Comparison of ENCODE assay signal across 20 cellular contexts in the genomic region with DNA sequence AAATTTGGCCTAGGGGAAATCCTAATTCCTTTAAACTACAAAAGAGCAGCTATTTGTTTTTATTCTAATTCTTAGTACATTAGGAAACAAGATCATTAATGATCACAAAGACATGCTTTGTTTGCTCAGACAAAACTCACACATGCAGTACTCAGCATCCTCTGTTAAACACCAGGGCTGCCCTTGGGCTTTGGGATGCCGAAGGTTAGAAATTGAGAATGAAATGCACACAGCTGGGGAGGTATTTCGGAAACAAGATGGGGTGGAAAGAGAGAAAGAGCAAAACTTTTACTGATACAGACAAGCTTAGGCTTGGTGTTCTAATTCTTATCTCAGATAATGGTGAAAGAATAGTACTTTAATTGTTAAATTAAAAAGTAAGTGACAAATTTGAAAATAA.
A peak's percentile ranks its signal among the peaks of the same experiment; 100 is the strongest.
DNase-seq lines count a peak whose midpoint lies in the region; ATAC-seq and TF ChIP-seq lines count a peak whose summit lies in the region.
"Had no signal": no experiment of that assay in that cellular context is flagged by ENCODE, and none has a peak within 500 bp of the region (broad histone marks: within the 10 kb centered on the region; RNA-seq: fewer than 3 reads in every experiment).

No MANE protein-coding gene starts in this region.

- no peaks in the 10 kb centered on the region for H3K79me2 ChIP-seq in H9 (ENCODE audit: insufficient read depth, low read length)

- WGBS in H9 (ENCODE audit: extremely low coverage, insufficient read length, low lambda C conversion rate), result no CpG with 5 or more reads among the region's 2 CpGs

- no peak overlapping the region for H4K8ac ChIP-seq in H9 (replicated peaks; ENCODE audit: insufficient read length, low read depth, low read length)

- H3K9ac ChIP-seq in H9 (ENCODE audit: extremely low read depth, insufficient read length, low read length), result no peak overlapping the region
- H3K9ac ChIP-seq: BLaER1 had no signal

- no peak overlapping the region for H2AK5ac ChIP-seq in H9 (ENCODE audit: insufficient read length, low read length)

- H2BK15ac ChIP-seq in H9 (ENCODE audit: low read depth, low read length), result no peak overlapping the region

- peaks cover 19 to 21% of the 10 kb centered on the region in 2 experiments for H3K4me1 Mint-ChIP-seq in H9
- no peaks in the 10 kb centered on the region for H3K4me1 Mint-ChIP-seq in natural killer cell treated with Interleukin-12 subunit alpha and Interleukin-12 subunit beta and Interleukin-15 and Interleukin-18, amount 100 ng/mL, for 72 hours (ENCODE audit: low read depth in 2 of 2)
- H3K4me1 Mint-ChIP-seq: CD14-positive monocyte; CD4-positive, alpha-beta memory T cell; CD4-positive, CD25-positive, alpha-beta regulatory T cell; CD8-positive, alpha-beta memory T cell had no signal

- no peaks in the 10 kb centered on the region for H4K20me1 ChIP-seq in H9 (ENCODE audit: control insufficient read depth, insufficient read depth, insufficient read length)
- H4K20me1 ChIP-seq: BLaER1 had no signal

- DNase-seq in left ventricle myocardium superior (no peak), left ventricle myocardium inferior (no peak), H9 (no peak), foreskin melanocyte (peak; percentile 67), iPS-NIHi7 (ENCODE audit: extremely low spot score) (no peak), NCI-H1930 (lab: John Stamatoyannopoulos, UW) (no peak)
- DNase-seq in natural killer cell treated with Interleukin-12 subunit alpha and Interleukin-12 subunit beta and Interleukin-15 and Interleukin-18, amount 100 ng/mL, for 72 hours (ENCODE audit: low spot score), result no peak
- DNase-seq: 8988T; ACHN; BE2C; C1 segment of cervical spinal cord; Caco-2; Calu3; CD4-positive, alpha-beta memory T cell; CD4-positive, CD25-positive, alpha-beta regulatory T cell; CD8-positive, alpha-beta memory T cell; DMS79 treated with DMSO at 0.1 percent for 48 hours; GF-D8 had no signal

- peaks cover 6% of the 10 kb centered on the region for H3K4me1 ChIP-seq in left ventricle myocardium inferior
- H3K4me1 ChIP-seq in H9 (ENCODE audit: insufficient read depth, low read length), result no peaks in the 10 kb centered on the region; the same call in 1 of the 2 replicates
- H3K4me1 ChIP-seq: BE2C, Caco-2 had no signal

- H3K56ac ChIP-seq in H9 (ENCODE audit: insufficient read length, low read depth, low read length), result no peak overlapping the region

- H3K4ac ChIP-seq in H9 (ENCODE audit: low read depth, low read length), result no peak overlapping the region

- no peak for TF ChIP-seq CTCF in left ventricle myocardium inferior (IDR thresholded peaks at IDR 0.05; ENCODE audit: borderline replicate concordance)
- TF ChIP-seq CTCF in H9 (conservative IDR thresholded peaks at IDR 0.05), result no peak

- no peaks in the 10 kb centered on the region for H3K36me3 ChIP-seq in left ventricle myocardium inferior

- H3K18ac ChIP-seq in H9 (ENCODE audit: insufficient read length, low read depth, low read length), result no peak overlapping the region

- no peaks in the 10 kb centered on the region for H3K79me1 ChIP-seq in H9 (ENCODE audit: insufficient read depth, low read depth, low read length, poor library complexity, severe bottlenecking)

- no peak overlapping the region for H2BK12ac ChIP-seq in H9 (ENCODE audit: insufficient read length, low read depth, low read length)

- H3K27me3 Mint-ChIP-seq in H9 (ENCODE audit: low read depth), result no peaks in the 10 kb centered on the region
- peaks cover 2 to 6% of the 10 kb centered on the region in 2 donors for H3K27me3 Mint-ChIP-seq in natural killer cell treated with Interleukin-12 subunit alpha and Interleukin-12 subunit beta and Interleukin-15 and Interleukin-18, amount 100 ng/mL, for 72 hours
- H3K27me3 Mint-ChIP-seq: CD4-positive, CD25-positive, alpha-beta regulatory T cell had no signal

- no peak overlapping the region for H3K27ac ChIP-seq in left ventricle myocardium inferior (replicated peaks)
- no peak overlapping the region for H3K27ac ChIP-seq in H9 (ENCODE audit: insufficient read length, low read depth, low read length)
- H3K27ac ChIP-seq: BLaER1 had no signal

- no peaks in the 10 kb centered on the region for H3K9me3 ChIP-seq in left ventricle myocardium inferior (replicated peaks)
- H3K9me3 ChIP-seq in H9 (ENCODE audit: control insufficient read depth, low read depth, low read length), result no peaks in the 10 kb centered on the region
- H3K9me3 ChIP-seq: BE2C, BLaER1, Caco-2 had no signal

- H3K23me2 ChIP-seq in H9 (ENCODE audit: insufficient read length, low read depth, low read length, poor library complexity, severe bottlenecking), result no peaks in the 10 kb centered on the region

- no peak overlapping the region for H3K14ac ChIP-seq in H9 (ENCODE audit: insufficient read depth, low read length)

- peaks cover 0 to 3% (median 2%) of the 10 kb centered on the region in 3 experiments; a peak in 5 of 7 replicates for H3K36me3 Mint-ChIP-seq in H9 (ENCODE audit: insufficient read depth in 1 of 3, low read depth in 3 of 3)
- H3K36me3 Mint-ChIP-seq in natural killer cell treated with Interleukin-12 subunit alpha and Interleukin-12 subunit beta and Interleukin-15 and Interleukin-18, amount 100 ng/mL, for 72 hours, result no peaks in the 10 kb centered on the region
- H3K36me3 Mint-ChIP-seq: CD14-positive monocyte; CD4-positive, alpha-beta memory T cell; CD4-positive, CD25-positive, alpha-beta regulatory T cell; CD8-positive, alpha-beta memory T cell had no signal

- no peak overlapping the region for H2AFZ ChIP-seq in H9 (ENCODE audit: low read length)

- ATAC-seq in left ventricle myocardium superior, result peak; percentile 53
- ATAC-seq in natural killer cell treated with Interleukin-12 subunit alpha and Interleukin-12 subunit beta and Interleukin-15 and Interleukin-18, amount 100 ng/mL, for 72 hours, result no peak

- H3K4me3 ChIP-seq in left ventricle myocardium inferior, result no peak overlapping the region
- H3K4me3 ChIP-seq: BLaER1 had no signal

- peak overlapping the region in 2 of 3 experiments; percentile 15 to 27; a peak in 3 of 7 replicates for H3K27ac Mint-ChIP-seq in H9
- H3K27ac Mint-ChIP-seq in natural killer cell treated with Interleukin-12 subunit alpha and Interleukin-12 subunit beta and Interleukin-15 and Interleukin-18, amount 100 ng/mL, for 72 hours, result no peak overlapping the region
- H3K27ac Mint-ChIP-seq: CD14-positive monocyte; CD4-positive, alpha-beta memory T cell; CD4-positive, CD25-positive, alpha-beta regulatory T cell; CD8-positive, alpha-beta memory T cell had no signal

- H4K5ac ChIP-seq in H9 (ENCODE audit: insufficient read length, low read depth, low read length), result no peak overlapping the region

- no peak overlapping the region for H2BK20ac ChIP-seq in H9 (ENCODE audit: low read depth, low read length, poor library complexity, severe bottlenecking)

- no peak overlapping the region for H4K91ac ChIP-seq in H9 (ENCODE audit: insufficient read length, low read depth, low read length)

- no peak overlapping the region for H2BK120ac ChIP-seq in H9 (ENCODE audit: low read depth, low read length, poor library complexity, severe bottlenecking)

- no peak overlapping the region for H3T11ph ChIP-seq in H9 (ENCODE audit: low read length)

- intact Hi-C loops in left ventricle myocardium superior (cut with micrococcal nuclease) (no loop called here), left ventricle myocardium inferior (cut with micrococcal nuclease) (no loop called here)

- H3K27me3 ChIP-seq in left ventricle myocardium inferior (ENCODE audit: low read depth), result no peaks in the 10 kb centered on the region
- H3K27me3 ChIP-seq in H9 (ENCODE audit: insufficient read depth, low read length), result no peaks in the 10 kb centered on the region
- H3K27me3 ChIP-seq: BE2C, BLaER1 had no signal

- H3K23ac ChIP-seq in H9 (ENCODE audit: insufficient read length, low read depth, low read length), result no peak overlapping the region

- H2BK5ac ChIP-seq in H9 (ENCODE audit: insufficient read length, low read length), result no peak overlapping the region

- no peak overlapping the region for H3K4me2 ChIP-seq in H9 (ENCODE audit: insufficient read depth, insufficient read length, low read length)
- H3K4me2 ChIP-seq: BLaER1 had no signal

- H3K4me3 Mint-ChIP-seq in H9, result no peak overlapping the region
- H3K4me3 Mint-ChIP-seq in natural killer cell treated with Interleukin-12 subunit alpha and Interleukin-12 subunit beta and Interleukin-15 and Interleukin-18, amount 100 ng/mL, for 72 hours, result no peak overlapping the region
- H3K4me3 Mint-ChIP-seq: CD14-positive monocyte; CD4-positive, alpha-beta memory T cell; CD4-positive, CD25-positive, alpha-beta regulatory T cell; CD8-positive, alpha-beta memory T cell had no signal

- H3K9me3 Mint-ChIP-seq in H9, result no peaks in the 10 kb centered on the region
- no peaks in the 10 kb centered on the region for H3K9me3 Mint-ChIP-seq in natural killer cell treated with Interleukin-12 subunit alpha and Interleukin-12 subunit beta and Interleukin-15 and Interleukin-18, amount 100 ng/mL, for 72 hours
- H3K9me3 Mint-ChIP-seq: CD4-positive, CD25-positive, alpha-beta regulatory T cell; CD8-positive, alpha-beta memory T cell had no signal

Comparison
In these comparisons a context has a peak if more than half of its experiments do, and no peak if none do; other contexts are left out.
1. H3K27ac Mint-ChIP-seq: peak in H9 (2 of 3); none in natural killer cell treated with Interleukin-12 subunit alpha and Interleukin-12 subunit beta and Interleukin-15 and Interleukin-18, amount 100 ng/mL, for 72 hours (0 of 2).